In the genomic region with DNA sequence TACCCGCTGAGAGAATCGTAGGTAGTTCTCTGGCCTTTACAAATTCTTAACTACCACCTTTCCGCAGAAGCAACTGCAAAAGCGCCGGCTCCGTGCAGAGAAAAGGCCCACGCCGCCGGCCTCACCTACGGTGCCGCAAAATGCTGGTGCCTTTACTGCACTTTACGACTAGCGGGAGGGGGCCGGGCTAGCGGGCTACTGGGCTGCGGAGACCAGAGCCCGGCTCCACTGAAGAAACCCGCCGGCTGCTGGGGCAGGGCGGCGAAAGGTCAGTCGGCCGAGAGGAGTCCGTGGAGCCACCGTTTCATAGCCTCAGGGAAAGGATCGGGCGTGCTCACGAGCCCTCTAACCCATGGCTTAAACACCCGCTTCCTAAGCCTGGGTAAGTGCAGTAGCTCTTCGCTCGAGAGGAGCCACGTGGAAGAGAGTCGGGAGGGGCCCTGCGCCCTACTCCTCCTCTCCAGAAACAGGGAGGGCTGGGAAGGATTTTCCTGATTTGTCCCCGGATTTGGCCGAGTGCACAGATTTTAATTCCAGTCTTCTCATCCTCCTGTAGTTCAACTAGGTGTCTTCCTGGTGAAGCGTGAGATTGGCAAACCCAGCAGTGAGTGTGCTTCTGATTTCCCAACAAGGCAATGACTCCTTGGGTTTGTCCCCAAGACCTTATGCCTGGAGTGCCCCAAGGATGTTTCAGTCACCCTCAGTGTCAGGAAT, we compare ENCODE assay signal across 8 cellular contexts. TPM values are rescaled to one million over a fixed set of nuclear protein-coding genes. Genes with fewer than 3 reads are reported as not detected.
A peak's percentile ranks its signal among the peaks of the same experiment; 100 is the strongest.
DNase-seq lines count a peak whose midpoint lies in the region; ATAC-seq and TF ChIP-seq lines count a peak whose summit lies in the region.

A gene with protein sequence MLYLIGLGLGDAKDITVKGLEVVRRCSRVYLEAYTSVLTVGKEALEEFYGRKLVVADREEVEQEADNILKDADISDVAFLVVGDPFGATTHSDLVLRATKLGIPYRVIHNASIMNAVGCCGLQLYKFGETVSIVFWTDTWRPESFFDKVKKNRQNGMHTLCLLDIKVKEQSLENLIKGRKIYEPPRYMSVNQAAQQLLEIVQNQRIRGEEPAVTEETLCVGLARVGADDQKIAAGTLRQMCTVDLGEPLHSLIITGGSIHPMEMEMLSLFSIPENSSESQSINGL (minus strand): TSS at position 105 of the 714 bp plus-strand sequence. CDS start 341 bp downstream, outside the sequence.

- H4K20me1 ChIP-seq in Loucy (ENCODE audit: insufficient read depth, low read length, poor library complexity, severe bottlenecking), result no peaks in the 10 kb centered on the region
- no peaks in the 10 kb centered on the region for H4K20me1 ChIP-seq in neural progenitor cell (ENCODE audit: low read depth)

- H3K9ac ChIP-seq in Loucy (ENCODE audit: low read depth, low read length, poor library complexity, severe bottlenecking) (peak within 1 kb of the TSS; percentile 79), neural progenitor cell (peak within 1 kb of the TSS; percentile 82)

- H3K9me3 ChIP-seq in Loucy (ENCODE audit: insufficient read depth, low read depth, low read length) (no peaks in the 10 kb centered on the region), neural progenitor cell (ENCODE audit: low read depth) (no peaks in the 10 kb centered on the region)

- H3K36me3 Mint-ChIP-seq in neural progenitor cell, result peaks cover 16% of the 10 kb centered on the region

- H3K27ac ChIP-seq in foreskin keratinocyte (peak within 1 kb of the TSS; percentile 54), neural progenitor cell (peak within 1 kb of the TSS; percentile 18)

- peak within 1 kb of the TSS; percentile 93 for H3K27ac Mint-ChIP-seq in neural progenitor cell

- peaks cover 21% of the 10 kb centered on the region for H3K4me1 Mint-ChIP-seq in neural progenitor cell

- peaks cover 42% of the 10 kb centered on the region for H3K79me2 ChIP-seq in Loucy (ENCODE audit: insufficient read depth, low read length)
- peaks cover 60% of the 10 kb centered on the region for H3K79me2 ChIP-seq in neural progenitor cell (ENCODE audit: low read depth)

- peak; percentile 94 for DNase-seq in ELF-1 (ENCODE audit: low read depth, low spot score)
- DNase-seq in H4 (ENCODE audit: low spot score), result peak; percentile 81
- DNase-seq in SIG-M5 treated with dmso at 0.1 percent for 504 hours (lab: John Stamatoyannopoulos, UW; ENCODE audit: unreplicated experiment), result peak; percentile 78
- peak; percentile 82 for DNase-seq in activated gamma-delta T cell treated with anti-CD3 and anti-CD28 coated beads, Interleukin-2, amount 50 U/mL, for 16 hours (ENCODE audit: low read depth)
- DNase-seq in foreskin keratinocyte, result peak; percentile 77 to 90
- DNase-seq in neural progenitor cell (ENCODE audit: low spot score), result peak; percentile 96
- peak; percentile 86 for DNase-seq in stromal cell of bone marrow (ENCODE audit: low read depth)

- no peak for TF ChIP-seq CTCF in Loucy (conservative IDR thresholded peaks at IDR 0.05; ENCODE audit: low read length)
- no peak for TF ChIP-seq CTCF in foreskin keratinocyte (conservative IDR thresholded peaks at IDR 0.05)
- TF ChIP-seq CTCF in neural progenitor cell (IDR thresholded peaks at IDR 0.05), result no peak

- no peaks in the 10 kb centered on the region for H3K9me2 ChIP-seq in Loucy (replicated peaks; ENCODE audit: low read depth, low read length)

- peak within 1 kb of the TSS; percentile 82 for H2AFZ ChIP-seq in Loucy (ENCODE audit: low read length)
- H2AFZ ChIP-seq in neural progenitor cell (replicated peaks), result peak within 1 kb of the TSS; percentile 83

- H3F3A ChIP-seq in Loucy (ENCODE audit: low read depth) (no peaks in the 10 kb centered on the region), neural progenitor cell (ENCODE audit: low read depth) (no peaks in the 10 kb centered on the region)

- H3K4me2 ChIP-seq in Loucy (ENCODE audit: low read depth, low read length, poor library complexity, severe bottlenecking) (peak within 1 kb of the TSS; percentile 92), neural progenitor cell (peak within 1 kb of the TSS; percentile 90)

- no peaks in the 10 kb centered on the region for H3K36me3 ChIP-seq in Loucy (ENCODE audit: insufficient read depth, low read length)
- H3K36me3 ChIP-seq in neural progenitor cell, result no peaks in the 10 kb centered on the region

- H3K4me3 Mint-ChIP-seq in neural progenitor cell, result peak within 1 kb of the TSS; percentile 98

- H3K27me3 ChIP-seq in Loucy (ENCODE audit: insufficient read depth, low read length, poor library complexity, severe bottlenecking) (no peaks in the 10 kb centered on the region), foreskin keratinocyte (no peaks in the 10 kb centered on the region), neural progenitor cell (no peaks in the 10 kb centered on the region)

- peak; percentile 92 for ATAC-seq in foreskin keratinocyte

- H3K4me3 ChIP-seq in Loucy (ENCODE audit: low read length, poor library complexity, severe bottlenecking), result peak within 1 kb of the TSS; percentile 81
- peak within 1 kb of the TSS; percentile 74 for H3K4me3 ChIP-seq in neural progenitor cell

- H3K9me3 Mint-ChIP-seq in neural progenitor cell, result peaks cover under 1% of the 10 kb centered on the region

- H3K4me1 ChIP-seq in Loucy (ENCODE audit: insufficient read depth, low read length, poor library complexity, severe bottlenecking) (peaks cover 50% of the 10 kb centered on the region), foreskin keratinocyte (peaks cover 8% of the 10 kb centered on the region), neural progenitor cell (peaks cover 16% of the 10 kb centered on the region)

- peaks cover 6% of the 10 kb centered on the region for H3K27me3 Mint-ChIP-seq in neural progenitor cell (ENCODE audit: insufficient read depth, low read depth)

RNA-seq across cellular contexts. Expression of the gene that starts here (rescaled TPM):
- 37.2 and 49.6 TPM in 2 replicates for total RNA-seq in H4 (2014; rRNA removed; shearing (Covaris generic))
- total RNA-seq in foreskin keratinocyte (43.1 and 46.8 TPM in 2 replicates), neural progenitor cell (ENCODE audit: low replicate concordance) (63.3 and 99.4 TPM in 2 replicates)
- 42.3 and 52.6 TPM in 2 replicates for polyA plus RNA-seq in foreskin keratinocyte

Comparison
In these comparisons a context has a peak if more than half of its experiments do, and no peak if none do; other contexts are left out.
1. Peak in every context shown above with its lines: DNase-seq, ATAC-seq, H3K4me3 ChIP-seq and H3K27ac ChIP-seq.